8 cellular contexts compared by ENCODE assay signal in the genomic region with DNA sequence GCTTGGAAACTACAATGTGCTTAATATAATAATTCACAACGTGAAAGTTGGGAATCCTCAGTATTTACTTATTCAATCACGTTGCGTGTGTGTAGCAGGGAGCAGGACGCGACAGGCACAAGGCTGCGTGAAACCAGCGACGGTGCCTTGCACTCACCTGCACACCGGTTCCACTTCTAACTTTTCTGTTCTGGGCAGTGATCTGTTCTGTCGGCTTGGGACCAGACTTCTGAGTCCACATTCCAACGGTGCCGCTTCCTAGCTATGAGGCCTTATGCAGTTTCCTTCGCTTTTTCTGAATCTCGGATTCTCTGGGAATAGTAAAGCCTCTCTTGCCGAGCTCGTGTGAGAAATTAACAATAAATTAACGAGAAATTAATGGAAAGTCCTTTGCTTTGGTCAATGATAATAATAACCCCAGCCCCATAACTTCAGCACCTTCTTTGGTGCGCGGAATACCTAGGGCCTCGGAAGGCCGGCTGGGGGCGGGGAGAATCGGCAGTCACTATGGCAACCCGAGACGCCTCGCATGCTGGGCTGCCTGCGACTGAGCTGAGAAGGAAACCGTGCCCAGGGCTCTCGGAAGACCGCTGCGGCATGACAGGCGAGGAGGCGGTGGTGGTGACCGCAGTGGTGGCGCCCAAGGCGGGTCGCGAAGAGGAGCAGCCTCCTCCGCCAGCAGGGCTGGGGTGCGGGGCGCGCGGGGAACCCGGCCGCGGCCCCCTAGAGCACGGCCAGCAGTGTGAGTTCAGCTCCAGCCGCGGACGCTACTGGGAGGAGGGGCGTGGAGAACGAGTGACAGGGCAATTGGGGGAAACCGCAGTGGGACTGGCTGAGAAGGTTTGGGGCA.
DNase-seq lines count a peak whose midpoint lies in the region; ATAC-seq and TF ChIP-seq lines count a peak whose summit lies in the region.

A gene with protein sequence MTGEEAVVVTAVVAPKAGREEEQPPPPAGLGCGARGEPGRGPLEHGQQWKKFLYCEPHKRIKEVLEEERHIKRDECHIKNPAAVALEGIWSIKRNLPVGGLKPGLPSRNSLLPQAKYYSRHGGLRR (plus strand): TSS at position 530 of the 850 bp plus-strand sequence. CDS start 68 bp downstream, at position 598.

- peak within 1 kb of the TSS; percentile 49 for H3K4me3 ChIP-seq in OCI-LY1 (ENCODE audit: low read depth, low read length, poor library complexity, severe bottlenecking)

- ATAC-seq in GM18519 (IDR thresholded peaks at IDR 0.05; ENCODE audit: low FRiP score, unreplicated experiment) = peak; percentile 64
- ATAC-seq in HG02973 (IDR thresholded peaks at IDR 0.05; ENCODE audit: unreplicated experiment) = peak; percentile 68

- no peak within 1 kb of the TSS for H2AFZ ChIP-seq in OCI-LY1 (ENCODE audit: low read length)

- H3K4me2 ChIP-seq in OCI-LY1 (ENCODE audit: low read length) = peak within 1 kb of the TSS; percentile 60

- H3K36me3 Mint-ChIP-seq in nephron progenitor cell (ENCODE audit: low read depth) = no peaks in the 10 kb centered on the region
- no peaks in the 10 kb centered on the region for H3K36me3 Mint-ChIP-seq in stimulated activated naive CD8-positive, alpha-beta T cell treated with anti-CD3 and anti-CD28 coated beads, Interleukin-15, Interleukin-2, amounts not matched to agents 100 ng/mL and 50 ng/mL, for 24 hours (ENCODE audit: low read depth)

- TF ChIP-seq CTCF in OCI-LY1 (IDR thresholded peaks at IDR 0.05; ENCODE audit: low read length) (no peak), nephron progenitor cell (IDR thresholded peaks at IDR 0.05) (no peak)

- no peaks in the 10 kb centered on the region for H4K20me1 ChIP-seq in OCI-LY1 (ENCODE audit: insufficient read depth, low read length)

- no peak within 1 kb of the TSS for H3K9ac ChIP-seq in OCI-LY1 (ENCODE audit: low read length)

- peaks cover 7% of the 10 kb centered on the region for H3K4me1 ChIP-seq in OCI-LY1 (ENCODE audit: insufficient read depth, low read length, severe bottlenecking)

- H3K79me2 ChIP-seq in OCI-LY1 (ENCODE audit: insufficient read depth, low read length) = no peaks in the 10 kb centered on the region

- H3K4me3 Mint-ChIP-seq in nephron progenitor cell = peak within 1 kb of the TSS; percentile 79
- peak within 1 kb of the TSS; percentile 70 for H3K4me3 Mint-ChIP-seq in stimulated activated naive CD8-positive, alpha-beta T cell treated with anti-CD3 and anti-CD28 coated beads, Interleukin-15, Interleukin-2, amounts not matched to agents 100 ng/mL and 50 ng/mL, for 24 hours

- no peaks in the 10 kb centered on the region for H3K4me1 Mint-ChIP-seq in nephron progenitor cell
- H3K4me1 Mint-ChIP-seq in stimulated activated naive CD8-positive, alpha-beta T cell treated with anti-CD3 and anti-CD28 coated beads, Interleukin-15, Interleukin-2, amounts not matched to agents 100 ng/mL and 50 ng/mL, for 24 hours (ENCODE audit: low read depth) = peaks cover 13% of the 10 kb centered on the region

- H3K27me3 ChIP-seq in OCI-LY1 (ENCODE audit: insufficient read depth, low read length) = no peaks in the 10 kb centered on the region

- peaks cover 16% of the 10 kb centered on the region for H3K9me3 Mint-ChIP-seq in nephron progenitor cell
- H3K9me3 Mint-ChIP-seq in stimulated activated naive CD8-positive, alpha-beta T cell treated with anti-CD3 and anti-CD28 coated beads, Interleukin-15, Interleukin-2, amounts not matched to agents 100 ng/mL and 50 ng/mL, for 24 hours = no peaks in the 10 kb centered on the region

- H3K9me2 ChIP-seq in OCI-LY1 (ENCODE audit: low read depth, low read length) = no peaks in the 10 kb centered on the region

- peak; percentile 36 for DNase-seq in activated effector memory CD4-positive, alpha-beta T cell treated with Interleukin-2 at 50 U/mL for 16 hours
- peak; percentile 17 for DNase-seq in foreskin melanocyte
- peak; percentile 84 for DNase-seq in nephron progenitor cell
- no peak for DNase-seq in NCI-H1436 (lab: John Stamatoyannopoulos, UW)

- H3K27me3 Mint-ChIP-seq in nephron progenitor cell (ENCODE audit: low read depth, poor library complexity) = peaks cover 71% of the 10 kb centered on the region
- peaks cover 34% of the 10 kb centered on the region for H3K27me3 Mint-ChIP-seq in stimulated activated naive CD8-positive, alpha-beta T cell treated with anti-CD3 and anti-CD28 coated beads, Interleukin-15, Interleukin-2, amounts not matched to agents 100 ng/mL and 50 ng/mL, for 24 hours

- no peaks in the 10 kb centered on the region for H3F3A ChIP-seq in OCI-LY1 (ENCODE audit: insufficient read depth, low read length)

- H3K27ac Mint-ChIP-seq in nephron progenitor cell = no peak within 1 kb of the TSS
- H3K27ac Mint-ChIP-seq in stimulated activated naive CD8-positive, alpha-beta T cell treated with anti-CD3 and anti-CD28 coated beads, Interleukin-15, Interleukin-2, amounts not matched to agents 100 ng/mL and 50 ng/mL, for 24 hours = no peak within 1 kb of the TSS

- no peaks in the 10 kb centered on the region; the same call in 1 of the 2 replicates for H3K36me3 ChIP-seq in OCI-LY1 (ENCODE audit: insufficient read depth, low read length)

- H3K27ac ChIP-seq in OCI-LY1 (ENCODE audit: low read depth, low read length, poor library complexity, severe bottlenecking) = no peak within 1 kb of the TSS

- no peaks in the 10 kb centered on the region for H3K9me3 ChIP-seq in OCI-LY1 (ENCODE audit: low read length)
